ENCODE assay signal across 8 cellular contexts in the genomic region with DNA sequence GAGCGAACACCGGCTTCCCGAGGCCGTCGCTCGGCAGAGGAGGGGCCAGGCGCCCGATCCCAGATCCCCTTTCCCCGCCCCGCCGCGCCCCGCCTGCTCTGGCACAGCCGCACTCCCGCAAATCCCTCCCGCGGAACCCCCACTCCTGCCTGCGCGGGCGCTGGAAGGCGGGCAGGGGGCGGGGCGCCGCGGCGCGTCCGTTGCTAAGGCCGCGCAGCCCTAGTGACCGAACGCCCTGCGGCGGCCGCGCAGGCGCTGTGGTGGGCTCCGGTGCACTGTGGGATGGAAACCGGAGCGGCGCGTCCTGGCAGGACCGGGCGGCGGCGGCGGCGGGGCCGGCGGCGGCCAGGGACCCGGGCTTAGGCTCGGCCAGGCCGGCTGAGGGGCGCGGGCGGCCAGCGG. TPM values are rescaled to one million over a fixed set of nuclear protein-coding genes. Genes with fewer than 3 reads are reported as not detected.
DNase-seq lines count a peak whose midpoint lies in the region; ATAC-seq and TF ChIP-seq lines count a peak whose summit lies in the region.

A gene with protein sequence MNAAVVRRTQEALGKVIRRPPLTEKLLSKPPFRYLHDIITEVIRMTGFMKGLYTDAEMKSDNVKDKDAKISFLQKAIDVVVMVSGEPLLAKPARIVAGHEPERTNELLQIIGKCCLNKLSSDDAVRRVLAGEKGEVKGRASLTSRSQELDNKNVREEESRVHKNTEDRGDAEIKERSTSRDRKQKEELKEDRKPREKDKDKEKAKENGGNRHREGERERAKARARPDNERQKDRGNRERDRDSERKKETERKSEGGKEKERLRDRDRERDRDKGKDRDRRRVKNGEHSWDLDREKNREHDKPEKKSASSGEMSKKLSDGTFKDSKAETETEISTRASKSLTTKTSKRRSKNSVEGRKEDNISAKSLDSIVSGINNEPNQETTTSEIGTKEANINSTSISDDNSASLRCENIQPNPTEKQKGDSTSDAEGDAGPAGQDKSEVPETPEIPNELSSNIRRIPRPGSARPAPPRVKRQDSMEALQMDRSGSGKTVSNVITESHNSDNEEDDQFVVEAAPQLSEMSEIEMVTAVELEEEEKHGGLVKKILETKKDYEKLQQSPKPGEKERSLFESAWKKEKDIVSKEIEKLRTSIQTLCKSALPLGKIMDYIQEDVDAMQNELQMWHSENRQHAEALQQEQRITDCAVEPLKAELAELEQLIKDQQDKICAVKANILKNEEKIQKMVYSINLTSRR (plus strand): TSS at position 273 of the 402 bp plus-strand sequence. CDS start 145 bp downstream, outside the sequence.

- no peaks in the 10 kb centered on the region for H3K27me3 Mint-ChIP-seq in Caco-2 (ENCODE audit: insufficient read depth, unreplicated experiment)

- H3K4me1 ChIP-seq in Caco-2 (no peaks in the 10 kb centered on the region), HUES64 (ENCODE audit: insufficient read depth, low read length) (peaks cover 4% of the 10 kb centered on the region; the same call in 1 of the 2 replicates), muscle layer of colon (ENCODE audit: insufficient read depth, low read length) (peaks cover 13% of the 10 kb centered on the region)

- ATAC-seq in GM21447 (IDR thresholded peaks at IDR 0.05; ENCODE audit: unreplicated experiment) (peak; percentile 82), esophagus mucosa (peak; percentile 98)

- under 1% methylated on average over 58 of the region's 58 CpGs for whole genome bisulfite sequencing in HUES64

- H3K4me3 ChIP-seq in Caco-2 (ENCODE audit: low read depth, low read length) = peak within 1 kb of the TSS; percentile 45
- peak within 1 kb of the TSS; percentile 82 for H3K4me3 ChIP-seq in HUES64 (ENCODE audit: low read length)
- H3K4me3 ChIP-seq in muscle layer of colon (ENCODE audit: low read depth in 1 of 2, low read length in 2 of 2) = peak within 1 kb of the TSS; percentile 76 to 78

- H3K27ac ChIP-seq in HUES64 (ENCODE audit: low read depth, low read length) = no peak within 1 kb of the TSS
- H3K27ac ChIP-seq in muscle layer of colon (ENCODE audit: low read depth, low read length) = peak within 1 kb of the TSS; percentile 58

- H3K9me3 ChIP-seq in Caco-2 (no peaks in the 10 kb centered on the region), HUES64 (ENCODE audit: insufficient read depth, low read depth, low read length) (no peaks in the 10 kb centered on the region), muscle layer of colon (ENCODE audit: low read length) (no peaks in the 10 kb centered on the region)

- H3K4me3 Mint-ChIP-seq in Caco-2 (ENCODE audit: unreplicated experiment) = peak within 1 kb of the TSS; percentile 68

- TF ChIP-seq CTCF in Caco-2 (IDR thresholded peaks at IDR 0.05; ENCODE audit: insufficient read depth in 1 of 2, low read depth in 1 of 2, low read length in 1 of 2, severe bottlenecking in 1 of 2, unreplicated experiment in 1 of 2) = no peak

- no TSS peak for BruUV-seq in Caco-2 (replicated peaks; lab: Mats Ljungman, UMichigan)

- no peaks in the 10 kb centered on the region for H3K36me3 Mint-ChIP-seq in Caco-2 (ENCODE audit: insufficient read depth, unreplicated experiment)

- no peak within 1 kb of the TSS for H3K27ac Mint-ChIP-seq in Caco-2 (ENCODE audit: unreplicated experiment)

- H3K9me3 Mint-ChIP-seq in Caco-2 (ENCODE audit: unreplicated experiment) = no peaks in the 10 kb centered on the region

- H3K36me3 ChIP-seq in Caco-2 (ENCODE audit: control insufficient read depth, insufficient read depth, low read length) (no peaks in the 10 kb centered on the region), HUES64 (ENCODE audit: insufficient read depth, low read length) (peaks cover 4% of the 10 kb centered on the region; the same call in 1 of the 2 replicates), muscle layer of colon (ENCODE audit: insufficient read depth, low read length) (no peaks in the 10 kb centered on the region)

- no peaks in the 10 kb centered on the region for H3K4me1 Mint-ChIP-seq in Caco-2 (ENCODE audit: low read depth, unreplicated experiment)

- POLR2A ChIA-PET in Caco-2 (lab: Charles Lee) = no interaction called here

- intact Hi-C loops in Caco-2 (cut with micrococcal nuclease; ENCODE audit: unreplicated experiment) = no loop called here

- peak within 1 kb of the TSS; percentile 47 for H3K9ac ChIP-seq in HUES64 (ENCODE audit: low read depth, low read length)
- H3K9ac ChIP-seq in muscle layer of colon (ENCODE audit: low read length) = peak within 1 kb of the TSS; percentile 87

- H3K27me3 ChIP-seq in Caco-2 (replicated peaks; ENCODE audit: control insufficient read depth, insufficient read depth, low read length) (no peaks in the 10 kb centered on the region), HUES64 (ENCODE audit: insufficient read depth, low read length) (peaks cover 9% of the 10 kb centered on the region; the same call in 1 of the 2 replicates), muscle layer of colon (ENCODE audit: control insufficient read depth in 1 of 2, insufficient read depth in 2 of 2, low read length in 2 of 2) (no peaks in the 10 kb centered on the region)

- DNase-seq in Caco-2 = peak; percentile 88 to 92
- peak; percentile 83 for DNase-seq in OCI-M1 (lab: John Stamatoyannopoulos, UW)
- peak; percentile 88 for DNase-seq in activated T-cell treated with anti-CD3 and anti-CD28 coated beads, Interleukin-2, amount 50 U/mL, for 1 hour
- peak; percentile 88 for DNase-seq in stimulated activated CD8-positive, alpha-beta memory T cell treated with anti-CD3 and anti-CD28 coated beads, Interleukin-4, amount 100 ng/mL, for 48 hours

- CTCF ChIA-PET in Caco-2 (lab: Charles Lee) = no interaction called here

RNA-seq across cellular contexts. Expression of the gene that starts here (rescaled TPM):
- total RNA-seq in Caco-2 (2022) (7.1 and 7.4 TPM in 2 replicates), esophagus mucosa (10.8 TPM)
- 7.8 TPM for polyA plus RNA-seq in HUES64 (2013, experiment 1 of 2)
- polyA plus RNA-seq in HUES64 (2013, experiment 2 of 2) = 8.4 TPM
